In genomic region chr13:79492313-79492798, GRCh38 we compare ENCODE assay signal across 10 cellular contexts. TPM values are rescaled to one million over a fixed set of nuclear protein-coding genes. Genes with fewer than 3 reads are reported as not detected.
DNase-seq lines count a peak whose midpoint lies in the region; ATAC-seq lines count a peak whose summit lies in the region.
"Had no signal": no experiment of that assay in that cellular context is flagged by ENCODE, and none has a peak within 500 bp of the region (broad histone marks: within the 10 kb centered on the region; RNA-seq: fewer than 3 reads in every experiment).

No MANE protein-coding gene starts in this region.

- no peaks in the 10 kb centered on the region for H3K79me1 ChIP-seq in mesenchymal stem cell (replicated peaks; ENCODE audit: low read length, poor library complexity, severe bottlenecking)

- no peak overlapping the region for H3K18ac ChIP-seq in mesenchymal stem cell (ENCODE audit: low read depth in 1 of 2, low read length in 2 of 2)

- no peak overlapping the region for H4K91ac ChIP-seq in mesenchymal stem cell (ENCODE audit: low read length)

- no peak overlapping the region for H2AK5ac ChIP-seq in mesenchymal stem cell (ENCODE audit: low read length, severe bottlenecking)

- no peak overlapping the region for H3K4ac ChIP-seq in mesenchymal stem cell (ENCODE audit: low read depth in 1 of 2, low read length in 2 of 2)

- DNase-seq in AG20443 (ENCODE audit: low spot score) (peak; percentile 13), adipocyte (ENCODE audit: low read depth) (peak; percentile 41), mesenchymal stem cell (peak; percentile 63), NCI-H446 (lab: John Stamatoyannopoulos, UW) (no peak), NCI-H2081 (lab: John Stamatoyannopoulos, UW) (no peak)
- DNase-seq: CD8-positive, alpha-beta T cell; gastrocnemius medialis had no signal

- no peak overlapping the region for H4K8ac ChIP-seq in mesenchymal stem cell (ENCODE audit: low read length)

- H3K9ac ChIP-seq in adipocyte (ENCODE audit: low read length) (peak overlapping the region; percentile 65), mesenchymal stem cell (ENCODE audit: low read length) (peak overlapping the region; percentile 86)

- peak overlapping the region in 1 of 2 experiments; percentile 89 for H3K23ac ChIP-seq in mesenchymal stem cell (ENCODE audit: low read length in 2 of 2)

- H2AFZ ChIP-seq in mesenchymal stem cell (ENCODE audit: low read depth, low read length): no peak overlapping the region

- no peak overlapping the region for H2BK120ac ChIP-seq in mesenchymal stem cell (ENCODE audit: low read depth, low read length)

- ATAC-seq in HG03103 (IDR thresholded peaks at IDR 0.05; ENCODE audit: low read depth, unreplicated experiment) (peak; percentile 45), HG03565 (IDR thresholded peaks at IDR 0.05; ENCODE audit: unreplicated experiment) (no peak), GM19023 (IDR thresholded peaks at IDR 0.05; ENCODE audit: unreplicated experiment) (no peak)
- ATAC-seq: CD8-positive, alpha-beta T cell; gastrocnemius medialis had no signal

- no peak overlapping the region for H2BK12ac ChIP-seq in mesenchymal stem cell (ENCODE audit: low read length in 2 of 2)

- H3K4me2 ChIP-seq in mesenchymal stem cell (ENCODE audit: low read length, poor library complexity, severe bottlenecking): peak overlapping the region; percentile 18

- no peak overlapping the region for H2BK15ac ChIP-seq in mesenchymal stem cell (ENCODE audit: low read depth, poor library complexity, severe bottlenecking)

- WGBS in mesenchymal stem cell: 60% methylated on average over 5 of the region's 5 CpGs

- H3K4me1 ChIP-seq in adipocyte (ENCODE audit: control insufficient read depth, insufficient read depth, low read length) (peaks cover 31% of the 10 kb centered on the region), mesenchymal stem cell (ENCODE audit: control insufficient read depth, insufficient read depth, low read depth, low read length) (peaks cover 4% of the 10 kb centered on the region)

- H3K36me3 ChIP-seq in adipocyte (ENCODE audit: control insufficient read depth, insufficient read depth, low read length, severe bottlenecking) (peaks cover 3% of the 10 kb centered on the region), mesenchymal stem cell (ENCODE audit: control insufficient read depth in 1 of 2, insufficient read depth in 2 of 2, low read depth in 1 of 2, low read length in 2 of 2) (no peaks in the 10 kb centered on the region)
- H3K36me3 ChIP-seq: gastrocnemius medialis had no signal

- H3K27ac ChIP-seq in mesenchymal stem cell (ENCODE audit: low read length, poor library complexity, severe bottlenecking): peak overlapping the region; percentile 72
- H3K27ac ChIP-seq: gastrocnemius medialis had no signal

- H3K4me3 ChIP-seq in adipocyte (ENCODE audit: low read length): peak overlapping the region; percentile 65
- peak overlapping the region in 1 of 2 experiments; percentile 45 for H3K4me3 ChIP-seq in mesenchymal stem cell (ENCODE audit: insufficient read depth in 1 of 2, low read depth in 1 of 2, low read length in 2 of 2)
- H3K4me3 ChIP-seq: gastrocnemius medialis had no signal

- no peak overlapping the region for H3K14ac ChIP-seq in mesenchymal stem cell (ENCODE audit: low read length in 2 of 2)

- no peak overlapping the region for H2BK5ac ChIP-seq in mesenchymal stem cell (ENCODE audit: low read depth, low read length, poor library complexity, severe bottlenecking)

- H3K27me3 ChIP-seq in adipocyte (replicated peaks; ENCODE audit: control insufficient read depth, insufficient read depth, low read length) (no peaks in the 10 kb centered on the region), mesenchymal stem cell (ENCODE audit: control insufficient read depth in 1 of 2, insufficient read depth in 1 of 2, low read length in 2 of 2) (no peaks in the 10 kb centered on the region)
- H3K27me3 ChIP-seq: gastrocnemius medialis had no signal

- no peaks in the 10 kb centered on the region for H3K9me3 ChIP-seq in adipocyte (ENCODE audit: control insufficient read depth, low read length)
- H3K9me3 ChIP-seq in mesenchymal stem cell (ENCODE audit: control insufficient read depth, low read length): no peaks in the 10 kb centered on the region
- H3K9me3 ChIP-seq: gastrocnemius medialis had no signal

RNA-seq across cellular contexts. Expression of gene NDFIP2, which starts 11.4 kb away (rescaled TPM):
- polyA plus RNA-seq in mesenchymal stem cell (2013, experiment 1 of 2): 23.3 TPM
- polyA plus RNA-seq in mesenchymal stem cell (2013, experiment 2 of 2): 25.7 TPM

Comparison
In these comparisons a context has a peak if more than half of its experiments do, and no peak if none do; other contexts are left out.
1. DNase-seq: peak in AG20443 (single experiment), adipocyte (single experiment) and mesenchymal stem cell (single experiment); none in NCI-H446 (0 of 2) and NCI-H2081 (0 of 2).